17 cellular contexts compared by ENCODE assay signal in genomic region chr20:40961176-40961575, GRCh38.
"Had no signal": no experiment of that assay in that cellular context is flagged by ENCODE, and none has a peak within 500 bp of the region (broad histone marks: within the 10 kb centered on the region; RNA-seq: fewer than 3 reads in every experiment).

No MANE protein-coding gene starts in this region.

- H3K9me3 ChIP-seq: gastrocnemius medialis, left lung, ovary, right lobe of liver, thoracic aorta had no signal

- H3K4me1 ChIP-seq: gastrocnemius medialis, right lobe of liver had no signal

- H3K36me3 ChIP-seq: brain microvascular endothelial cell, gastrocnemius medialis, left lung, ovary, right lobe of liver, thoracic aorta, WERI-Rb-1 had no signal

- ATAC-seq: gastrocnemius medialis, left lung, right lobe of liver had no signal

- H3K4me3 ChIP-seq: gastrocnemius medialis, left lung, ovary, right lobe of liver, smooth muscle cell, thoracic aorta had no signal

- H3K27ac ChIP-seq: brain microvascular endothelial cell, gastrocnemius medialis, left lung, ovary, right lobe of liver, thoracic aorta, WERI-Rb-1 had no signal

- H3K4me2 ChIP-seq: smooth muscle cell had no signal

- H3K27me3 ChIP-seq: brain microvascular endothelial cell, gastrocnemius medialis, left lung, ovary, right lobe of liver had no signal

- DNase-seq: activated CD4-positive, alpha-beta T cell treated with anti-CD3 and anti-CD28 coated beads for 1 hour; activated CD4-positive, alpha-beta T cell treated with anti-CD3 and anti-CD28 coated beads, Interleukin-2, amount 50 U/mL, for 4 hours; activated naive CD4-positive, alpha-beta T cell treated with anti-CD3 and anti-CD28 coated beads for 36 hours; activated T-cell treated with anti-CD3 and anti-CD28 coated beads, Interleukin-2, amount 50 U/mL, for 4 hours; aorta; brain microvascular endothelial cell; cortex of kidney; effector CD4-positive, alpha-beta T cell; gastrocnemius medialis; left lung; ovary; stimulated activated CD4-positive, alpha-beta T cell treated with anti-CD3 and anti-CD28 coated beads, Interleukin-4, amount 100 ng/mL, for 1 hour; T-helper 17 cell; WERI-Rb-1 had no signal
